8 cellular contexts compared by ENCODE assay signal in genomic region chr6:30597315-30598144, GRCh38. TPM values are rescaled to one million over a fixed set of nuclear protein-coding genes. Genes with fewer than 3 reads are reported as not detected.
DNase-seq lines count a peak whose midpoint lies in the region; ATAC-seq, FAIRE-seq and TF ChIP-seq lines count a peak whose summit lies in the region.
"Not testable (repeated sequence)": the region's sequence is repeated elsewhere in the genome, so short reads cannot be mapped to it uniquely, and the experiment has no call there.

No MANE protein-coding gene starts in this region.

- ATAC-seq in activated CD8-positive, alpha-beta T cell treated with anti-CD3 and anti-CD28 coated beads for 36 hours = peak; percentile 88

- TF ChIP-seq POLR2A in spleen (IDR thresholded peaks at IDR 0.05) = not testable (repeated sequence)

- H3K27ac ChIP-seq in 22Rv1 (0 out of 2 replicates have a peak overlapping the region, but pooled peaks have one; percentile 10), spleen (peak overlapping the region in 1 of 8 donors; percentile 9)
- not testable (repeated sequence) for H3K27ac ChIP-seq in KMS-11; OCI-LY3 (ENCODE audit: low read length); keratinocyte (ENCODE audit: control insufficient read depth, insufficient read depth, low read length)

- H3K9me3 Mint-ChIP-seq in activated CD8-positive, alpha-beta T cell treated with anti-CD3 and anti-CD28 coated beads for 36 hours = not testable (repeated sequence)

- WGBS in spleen, 5 donors = 69 to 80% (median 77%) methylated on average over 15 of the region's 15 CpGs

- not testable (repeated sequence) for H3K27me3 Mint-ChIP-seq in activated CD8-positive, alpha-beta T cell treated with anti-CD3 and anti-CD28 coated beads for 36 hours

- not testable (repeated sequence) for H3K4me3 ChIP-seq in KMS-11 (IDR thresholded peaks at IDR 0.05; ENCODE audit: insufficient read depth, low read depth, low read length); OCI-LY3 (ENCODE audit: low read length); choroid plexus epithelial cell (ENCODE audit: low read depth, low read length); keratinocyte (ENCODE audit: control insufficient read depth in 2 of 3, extremely low read depth in 1 of 3, insufficient read depth in 2 of 3, low read depth in 1 of 3, low read length in 3 of 3); spleen

- H3K9me1 ChIP-seq in keratinocyte (ENCODE audit: control insufficient read depth, extremely low read depth, insufficient read depth, low read length) = not testable (repeated sequence)

- H3K36me3 ChIP-seq in KMS-11 (ENCODE audit: insufficient read depth) = not testable (repeated sequence)
- peaks cover 20% of the 10 kb centered on the region for H3K36me3 ChIP-seq in OCI-LY3 (replicated peaks; ENCODE audit: low read depth, low read length)
- peaks cover 16 to 36% of the 10 kb centered on the region in 2 experiments for H3K36me3 ChIP-seq in keratinocyte (ENCODE audit: control insufficient read depth in 2 of 2, extremely low read depth in 1 of 2, insufficient read depth in 2 of 2, low read length in 2 of 2)
- peaks cover 3 to 69% (median 39%) of the 10 kb centered on the region in 6 donors for H3K36me3 ChIP-seq in spleen

- POLR2A ChIA-PET in activated CD8-positive, alpha-beta T cell treated with anti-CD3 and anti-CD28 coated beads for 36 hours (lab: Charles Lee) = interaction anchor here (0.6 to 9.5 kb wide), 18 partner anchors 12 to 221 kb away, joined by 3 to 121 read pairs (median 4); partner anchors contain the start of genes MRPS18B and PPP1R10

- dilution Hi-C loops in keratinocyte (cut with MboI; ENCODE audit: extremely low pct_ligation_motif_present, low sequenced_read_pairs) = not testable (repeated sequence)

- in situ Hi-C loops in GM13977 (cut with MboI; ENCODE audit: low pct_unique_long_range_greater_than_20kb, low sequenced_read_pairs, unreplicated experiment) = not testable (repeated sequence)

- H3K9me3 ChIP-seq in OCI-LY3 (ENCODE audit: insufficient read depth, low read length); keratinocyte (ENCODE audit: control insufficient read depth, low read depth, low read length); spleen: not testable (repeated sequence)

- intact Hi-C loops in activated CD8-positive, alpha-beta T cell treated with anti-CD3 and anti-CD28 coated beads for 36 hours (cut with micrococcal nuclease) = loop anchor here (2.0 to 5.0 kb wide), 2 partner anchors 57 to 110 kb away; partner anchors contain the start of gene HLA-E
- intact Hi-C loops in spleen (cut with DNase I; ENCODE audit: low total_unique reads) = loop anchor here (5.0 kb wide), 2 partner anchors 55 to 115 kb away; no protein-coding TSS in a partner anchor

- TF ChIP-seq CTCF in 22Rv1 (IDR thresholded peaks at IDR 0.05) (peak; percentile 86), GM13977 (IDR thresholded peaks at IDR 0.05; ENCODE audit: extremely low read depth, insufficient read depth, missing control alignments) (peak; percentile 80), KMS-11 (conservative IDR thresholded peaks at IDR 0.05; ENCODE audit: low read depth, low read length) (peak; percentile 86), OCI-LY3 (IDR thresholded peaks at IDR 0.05; ENCODE audit: low read depth, low read length) (peak; percentile 54), choroid plexus epithelial cell (conservative IDR thresholded peaks at IDR 0.05; ENCODE audit: low read depth, low read length) (peak; percentile 82), keratinocyte (optimal IDR thresholded peaks at IDR 0.05 in 1 of 3, IDR thresholded peaks at IDR 0.05 in 1 of 3, conservative IDR thresholded peaks at IDR 0.05 in 1 of 3; ENCODE audit: extremely low read depth in 1 of 3, insufficient read depth in 2 of 3, low read length in 3 of 3) (peak; percentile 69 to 96 (median 91)), spleen (IDR thresholded peaks at IDR 0.05 in 8 of 11, conservative IDR thresholded peaks at IDR 0.05 in 3 of 11) (peak; percentile 70 to 93 (median 86))
- TF ChIP-seq CTCF in activated CD8-positive, alpha-beta T cell treated with anti-CD3 and anti-CD28 coated beads for 36 hours (IDR thresholded peaks at IDR 0.05) = peak; percentile 91

- H3K36me3 Mint-ChIP-seq in activated CD8-positive, alpha-beta T cell treated with anti-CD3 and anti-CD28 coated beads for 36 hours (ENCODE audit: low read depth) = peaks cover 24% of the 10 kb centered on the region

- not testable (repeated sequence) for H3K4me2 ChIP-seq in KMS-11; OCI-LY3 (ENCODE audit: low read length); keratinocyte (ENCODE audit: control insufficient read depth, extremely low read depth, insufficient read depth, low read depth, low read length)

- H2AFZ ChIP-seq in KMS-11 (ENCODE audit: low read depth); OCI-LY3 (ENCODE audit: low read depth, low read length); keratinocyte (ENCODE audit: control insufficient read depth, low read length): not testable (repeated sequence)

- not testable (repeated sequence) for H3K4me1 ChIP-seq in KMS-11 (ENCODE audit: low read depth, poor library complexity, severe bottlenecking); OCI-LY3 (ENCODE audit: low read length); keratinocyte (ENCODE audit: control insufficient read depth, extremely low read depth, insufficient read depth, low read length)
- H3K4me1 ChIP-seq in spleen = peaks cover 0 to 48% (median 16%) of the 10 kb centered on the region in 6 donors

- not testable (repeated sequence) for H4K20me1 ChIP-seq in KMS-11 (ENCODE audit: insufficient read depth); OCI-LY3 (ENCODE audit: insufficient read depth, low read length); keratinocyte (ENCODE audit: control insufficient read depth, extremely low read depth, insufficient read depth, low read length)

- not testable (repeated sequence) for H3K4me1 Mint-ChIP-seq in activated CD8-positive, alpha-beta T cell treated with anti-CD3 and anti-CD28 coated beads for 36 hours (ENCODE audit: low read depth)

- not testable (repeated sequence) for H3K9ac ChIP-seq in KMS-11; OCI-LY3 (ENCODE audit: low read length); keratinocyte (ENCODE audit: control insufficient read depth, extremely low read depth, insufficient read depth, low read length)

- FAIRE-seq in keratinocyte (lab: Jason Lieb, UNC) = peak; percentile 76

- H3K4me3 Mint-ChIP-seq in activated CD8-positive, alpha-beta T cell treated with anti-CD3 and anti-CD28 coated beads for 36 hours = not testable (repeated sequence)

- H3K27ac Mint-ChIP-seq in activated CD8-positive, alpha-beta T cell treated with anti-CD3 and anti-CD28 coated beads for 36 hours = peak overlapping the region; percentile 46

- H3K79me2 ChIP-seq in KMS-11 (ENCODE audit: insufficient read depth, low read depth); OCI-LY3 (ENCODE audit: low read length): not testable (repeated sequence)
- peaks cover 15% of the 10 kb centered on the region for H3K79me2 ChIP-seq in keratinocyte (ENCODE audit: control insufficient read depth, insufficient read depth, low read length)

- CTCF ChIA-PET in activated CD8-positive, alpha-beta T cell treated with anti-CD3 and anti-CD28 coated beads for 36 hours (lab: Charles Lee) = interaction anchor here (0.6 to 10.1 kb wide), 32 partner anchors 9 to 490 kb away, joined by 3 to 115 read pairs (median 6); partner anchors contain the start of genes ABCF1, DHX16, MRPS18B and PRR3

- not testable (repeated sequence) for H3K27me3 ChIP-seq in KMS-11 (ENCODE audit: insufficient read depth, low read depth); OCI-LY3 (ENCODE audit: low read depth, low read length); keratinocyte (ENCODE audit: control insufficient read depth, extremely low read depth, insufficient read depth, low read length); spleen (replicated peaks in 1 of 7)

- peak; percentile 80 for DNase-seq in GM13977 (ENCODE audit: low spot score)
- peak; percentile 92 for DNase-seq in activated CD8-positive, alpha-beta T cell treated with anti-CD3 and anti-CD28 coated beads for 36 hours
- DNase-seq in choroid plexus epithelial cell (ENCODE audit: low read depth) = peak; percentile 90
- DNase-seq in keratinocyte (ENCODE audit: low read depth, low spot score) = not testable (repeated sequence)
- DNase-seq in spleen = peak; percentile 79

RNA-seq across cellular contexts. Expression of gene PPP1R10, which starts 19.5 kb away (rescaled TPM):
- 10 to 100 TPM; 59.0 to 59.8 TPM for total RNA-seq in activated CD8-positive, alpha-beta T cell treated with anti-CD3 and anti-CD28 coated beads for 36 hours
- polyA plus RNA-seq in keratinocyte = 25.3 to 36.6 TPM (median 30.0 TPM) in 3 replicates
- polyA plus RNA-seq in keratinocyte (2011; ENCODE audit: low read depth) = 40.6 TPM
- 13.9 and 24.0 TPM in 2 replicates for polyA plus RNA-seq in keratinocyte (2011; cell fraction: cytosol; rRNA removed)
- 104 and 135 TPM in 2 replicates for polyA plus RNA-seq in keratinocyte (2011; cell fraction: nucleus; rRNA removed)
- 25.5 and 44.1 TPM in 2 replicates for polyA plus RNA-seq in keratinocyte (2012; ENCODE audit: low replicate concordance)
- polyA minus RNA-seq in keratinocyte = 43.2 to 78.2 TPM (median 76.0 TPM) in 3 replicates
- 21.7 TPM for polyA minus RNA-seq in keratinocyte (2011; cell fraction: cytosol; rRNA and poly(A)+ RNA removed)
- 79.1 and 175 TPM in 2 replicates for polyA minus RNA-seq in keratinocyte (2011; cell fraction: nucleus; rRNA and poly(A)+ RNA removed)
- 10 to 100 TPM; 53.5 to 86.2 (median 75.9) TPM for total RNA-seq in spleen
- 10 to 100 TPM; 13.5 to 24.6 (median 13.6) TPM for polyA plus RNA-seq in spleen

RNA-seq across cellular contexts. Expression of gene MRPS18B, which starts 20.1 kb away (rescaled TPM):
- 100 to 1,000 TPM; 109 to 110 TPM for total RNA-seq in activated CD8-positive, alpha-beta T cell treated with anti-CD3 and anti-CD28 coated beads for 36 hours
- polyA plus RNA-seq in keratinocyte (55.0 to 74.6 TPM (median 59.8 TPM) in 3 replicates), spleen (10 to 100 TPM; 48.8 to 74.0 (median 73.0) TPM)
- 35.4 TPM for polyA plus RNA-seq in keratinocyte (2011; ENCODE audit: low read depth)
- polyA plus RNA-seq in keratinocyte (2011; cell fraction: cytosol; rRNA removed) = 53.6 and 56.9 TPM in 2 replicates
- 48.9 and 52.9 TPM in 2 replicates for polyA plus RNA-seq in keratinocyte (2011; cell fraction: nucleus; rRNA removed)
- 44.2 and 47.0 TPM in 2 replicates for polyA plus RNA-seq in keratinocyte (2012; ENCODE audit: low replicate concordance)
- polyA minus RNA-seq in keratinocyte = 37.1 to 54.6 TPM (median 42.7 TPM) in 3 replicates
- polyA minus RNA-seq in keratinocyte (2011; cell fraction: cytosol; rRNA and poly(A)+ RNA removed) = 23.8 TPM
- polyA minus RNA-seq in keratinocyte (2011; cell fraction: nucleus; rRNA and poly(A)+ RNA removed) = 18.6 and 29.6 TPM in 2 replicates
- total RNA-seq in spleen = 10 to 100 TPM; 41.2 to 63.4 (median 45.3) TPM

RNA-seq across cellular contexts. Expression of gene ABCF1, which starts 26.3 kb away (rescaled TPM):
- 10 to 100 TPM; 86.9 to 88.0 TPM for total RNA-seq in activated CD8-positive, alpha-beta T cell treated with anti-CD3 and anti-CD28 coated beads for 36 hours
- polyA plus RNA-seq in keratinocyte = 22.6 to 67.1 TPM (median 30.0 TPM) in 3 replicates
- 76.5 TPM for polyA plus RNA-seq in keratinocyte (2011; ENCODE audit: low read depth)
- polyA plus RNA-seq in keratinocyte (2011; cell fraction: cytosol; rRNA removed) = 33.9 and 38.8 TPM in 2 replicates
- polyA plus RNA-seq in keratinocyte (2011; cell fraction: nucleus; rRNA removed) = 64.3 and 73.5 TPM in 2 replicates
- polyA plus RNA-seq in keratinocyte (2012; ENCODE audit: low replicate concordance) = 47.7 and 85.8 TPM in 2 replicates
- polyA minus RNA-seq in keratinocyte = 49.7 to 96.2 TPM (median 62.8 TPM) in 3 replicates
- polyA minus RNA-seq in keratinocyte (2011; cell fraction: cytosol; rRNA and poly(A)+ RNA removed) = 42.6 TPM
- 31.0 and 46.8 TPM in 2 replicates for polyA minus RNA-seq in keratinocyte (2011; cell fraction: nucleus; rRNA and poly(A)+ RNA removed)
- 10 to 100 TPM; 30.7 to 53.5 (median 34.5) TPM for total RNA-seq in spleen
- polyA plus RNA-seq in spleen = 10 to 100 TPM; 12.8 to 27.7 (median 14.5) TPM

RNA-seq across cellular contexts. Expression of gene ATAT1, which starts 29.1 kb away (rescaled TPM):
- total RNA-seq in activated CD8-positive, alpha-beta T cell treated with anti-CD3 and anti-CD28 coated beads for 36 hours = 1 to 10 TPM; 7.5 to 7.8 TPM
- polyA plus RNA-seq in keratinocyte = 3.8 to 6.0 TPM (median 5.4 TPM) in 3 replicates
- 5.3 TPM for polyA plus RNA-seq in keratinocyte (2011; ENCODE audit: low read depth)
- polyA plus RNA-seq in keratinocyte (2011; cell fraction: cytosol; rRNA removed) = 2.9 and 3.8 TPM in 2 replicates
- polyA plus RNA-seq in keratinocyte (2011; cell fraction: nucleus; rRNA removed) = 28.7 TPM in 2 replicates
- polyA plus RNA-seq in keratinocyte (2012; ENCODE audit: low replicate concordance) = 4.8 and 5.3 TPM in 2 replicates
- polyA minus RNA-seq in keratinocyte = 1.4 to 5.8 TPM (median 5.5 TPM) in 3 replicates
- polyA minus RNA-seq in keratinocyte (2011; cell fraction: cytosol; rRNA and poly(A)+ RNA removed) = 1.3 TPM
- polyA minus RNA-seq in keratinocyte (2011; cell fraction: nucleus; rRNA and poly(A)+ RNA removed) = 3.7 and 5.4 TPM in 2 replicates
- 1 to 10 TPM; 2.4 to 9.7 (median 8.7) TPM for total RNA-seq in spleen
- polyA plus RNA-seq in spleen = 1 to 10 TPM; 3.6 to 4.9 (median 4.3) TPM

RNA-seq across cellular contexts. Expression of gene PRR3, which starts 40.4 kb away (rescaled TPM):
- 10 to 100 TPM; 23.0 to 24.6 TPM for total RNA-seq in activated CD8-positive, alpha-beta T cell treated with anti-CD3 and anti-CD28 coated beads for 36 hours
- polyA plus RNA-seq in keratinocyte = 5.4 to 6.4 TPM (median 6.1 TPM) in 3 replicates
- 1.1 TPM for polyA plus RNA-seq in keratinocyte (2011; ENCODE audit: low read depth)
- polyA plus RNA-seq in keratinocyte (2011; cell fraction: cytosol; rRNA removed) = 3.5 and 4.5 TPM in 2 replicates
- 6.2 and 7.6 TPM in 2 replicates for polyA plus RNA-seq in keratinocyte (2011; cell fraction: nucleus; rRNA removed)
- polyA plus RNA-seq in keratinocyte (2012; ENCODE audit: low replicate concordance) = 3.2 and 3.7 TPM in 2 replicates
- polyA minus RNA-seq in keratinocyte = 3.3 to 6.2 TPM (median 3.8 TPM) in 3 replicates
- 1.7 TPM for polyA minus RNA-seq in keratinocyte (2011; cell fraction: cytosol; rRNA and poly(A)+ RNA removed)
- 1.2 and 3.3 TPM in 2 replicates for polyA minus RNA-seq in keratinocyte (2011; cell fraction: nucleus; rRNA and poly(A)+ RNA removed)
- 10 to 100 TPM in 6 of 7 donors, 1 to 10 TPM in 1; 8.1 to 19.6 (median 12.9) TPM for total RNA-seq in spleen
- polyA plus RNA-seq in spleen = 10 to 100 TPM; 11.5 to 15.6 (median 12.9) TPM
